Comparison of ENCODE assay signal across 2 cellular contexts in the genomic region with DNA sequence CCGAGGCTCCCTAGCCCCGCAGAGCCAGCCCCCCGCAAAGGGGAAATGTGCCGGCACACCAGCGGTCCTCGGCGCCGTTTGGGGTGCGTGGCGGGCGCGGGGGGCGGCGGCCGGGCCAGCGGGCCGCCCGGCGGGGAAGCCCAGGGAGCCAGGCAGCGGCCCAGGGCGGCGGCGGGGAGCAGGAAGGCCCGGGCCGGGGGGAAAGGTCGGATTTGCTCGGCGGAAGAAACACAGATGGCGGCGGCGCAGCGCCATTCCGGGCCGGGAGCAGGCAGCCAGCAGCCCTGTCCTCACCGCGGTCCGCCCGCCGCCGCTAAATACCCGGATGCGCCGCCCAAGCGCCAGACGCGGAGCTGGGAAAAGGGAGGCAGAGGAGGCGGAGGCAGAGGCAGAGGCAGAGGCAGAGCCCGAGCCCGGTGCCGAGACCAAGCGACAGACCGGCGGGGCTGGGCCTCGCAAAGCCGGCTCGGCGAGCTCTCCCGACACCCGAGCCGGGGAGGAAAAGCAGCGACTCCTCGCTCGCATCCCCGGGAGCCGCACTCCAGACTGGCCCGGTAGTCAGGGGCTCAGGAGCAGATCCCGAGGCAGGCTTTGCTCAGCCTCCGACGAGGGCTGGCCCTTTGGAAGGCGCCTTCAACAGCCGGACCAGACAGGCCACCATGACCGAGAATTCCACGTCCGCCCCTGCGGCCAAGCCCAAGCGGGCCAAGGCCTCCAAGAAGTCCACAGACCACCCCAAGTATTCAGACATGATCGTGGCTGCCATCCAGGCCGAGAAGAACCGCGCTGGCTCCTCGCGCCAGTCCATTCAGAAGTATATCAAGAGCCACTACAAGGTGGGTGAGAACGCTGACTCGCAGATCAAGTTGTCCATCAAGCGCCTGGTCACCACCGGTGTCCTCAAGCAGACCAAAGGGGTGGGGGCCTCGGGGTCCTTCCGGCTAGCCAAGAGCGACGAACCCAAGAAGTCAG.
TF ChIP-seq lines count a peak whose summit lies in the region.

No MANE protein-coding gene starts in this region.

TF ChIP-seq in GM12891, 5 proteins besides CTCF, POLR2A, EP300 and RAD21:
- TF ChIP-seq POU2F2 (IDR thresholded peaks at IDR 0.05; ENCODE audit: low read depth, low read length) (no peak), PAX5 (IDR thresholded peaks at IDR 0.05; ENCODE audit: insufficient read depth, low read length, severe bottlenecking) (no peak), POLR2AphosphoS5 (IDR thresholded peaks at IDR 0.05; ENCODE audit: low read depth, low read length) (no peak), SPI1 (IDR thresholded peaks at IDR 0.05; ENCODE audit: low read depth, low read length) (no peak), TAF1 (IDR thresholded peaks at IDR 0.05; ENCODE audit: low read depth, low read length) (peak; percentile 29; the same call in 1 of the 2 replicates)

TF ChIP-seq in HepG2, 621 proteins besides CTCF, POLR2A, EP300 and RAD21 (continues in another document):
- TF ChIP-seq FIP1L1 (IDR thresholded peaks at IDR 0.05; ENCODE audit: borderline replicate concordance, insufficient read depth, low read depth, low read length) (peak; percentile 78; the same call in 1 of the 2 replicates), TBX3 (IDR thresholded peaks at IDR 0.05; ENCODE audit: borderline replicate concordance) (no peak), NR2F1 (CRISPR knock-in tag; IDR thresholded peaks at IDR 0.05) (no peak), ZNF737 (CRISPR knock-in tag; IDR thresholded peaks at IDR 0.05; ENCODE audit: borderline replicate concordance) (no peak), KLF13 (CRISPR knock-in tag; IDR thresholded peaks at IDR 0.05) (no peak), SMARCC2 (IDR thresholded peaks at IDR 0.05) (no peak), IKZF4 (CRISPR knock-in tag; IDR thresholded peaks at IDR 0.05; ENCODE audit: borderline replicate concordance, low read depth, not compliant biosample characterization) (peak; percentile 85), YEATS4 (CRISPR knock-in tag; IDR thresholded peaks at IDR 0.05; ENCODE audit: borderline replicate concordance) (peak; percentile 79), RAD51 (IDR thresholded peaks at IDR 0.05; ENCODE audit: borderline replicate concordance) (no peak), RARG (CRISPR knock-in tag; IDR thresholded peaks at IDR 0.05; ENCODE audit: low read depth) (no peak), YEATS2 (CRISPR knock-in tag; IDR thresholded peaks at IDR 0.05; ENCODE audit: borderline replicate concordance) (peak; percentile 83), ZNF775 (CRISPR knock-in tag; IDR thresholded peaks at IDR 0.05; ENCODE audit: borderline replicate concordance) (no peak), NFYB (CRISPR knock-in tag; IDR thresholded peaks at IDR 0.05) (no peak), NFYC (CRISPR knock-in tag; IDR thresholded peaks at IDR 0.05) (no peak; the same call in 1 of the 2 replicates), ZNF329 (CRISPR knock-in tag; IDR thresholded peaks at IDR 0.05; ENCODE audit: low read depth) (peak; percentile 75), HDAC6 (IDR thresholded peaks at IDR 0.05; ENCODE audit: low read depth, low read length) (no peak), GATA4 (IDR thresholded peaks at IDR 0.05; ENCODE audit: borderline replicate concordance, low read depth) (0 out of 2 replicates have a peak, but pooled peaks have one; percentile 76), MBNL3 (CRISPR knock-in tag; conservative IDR thresholded peaks at IDR 0.05) (0 out of 2 replicates have a peak, but pooled peaks have one; percentile 53), PTBP1 (IDR thresholded peaks at IDR 0.05; ENCODE audit: low read depth, low read length, poor library complexity, severe bottlenecking) (no peak), ZNF432 (CRISPR knock-in tag; IDR thresholded peaks at IDR 0.05; ENCODE audit: borderline replicate concordance) (0 out of 2 replicates have a peak, but pooled peaks have one; percentile 17), BORCS8-MEF2B (CRISPR knock-in tag; IDR thresholded peaks at IDR 0.05) (peak; percentile 88), SRSF9 (IDR thresholded peaks at IDR 0.05; ENCODE audit: borderline replicate concordance, insufficient read depth, low read depth, low read length, poor library complexity, severe bottlenecking) (no peak), HNRNPK (IDR thresholded peaks at IDR 0.05; ENCODE audit: low read depth, low read length, poor library complexity, severe bottlenecking) (peak; percentile 80), KDM5A (IDR thresholded peaks at IDR 0.05; ENCODE audit: borderline replicate concordance, low read length) (no peak)
- TF ChIP-seq, protein P1, sequence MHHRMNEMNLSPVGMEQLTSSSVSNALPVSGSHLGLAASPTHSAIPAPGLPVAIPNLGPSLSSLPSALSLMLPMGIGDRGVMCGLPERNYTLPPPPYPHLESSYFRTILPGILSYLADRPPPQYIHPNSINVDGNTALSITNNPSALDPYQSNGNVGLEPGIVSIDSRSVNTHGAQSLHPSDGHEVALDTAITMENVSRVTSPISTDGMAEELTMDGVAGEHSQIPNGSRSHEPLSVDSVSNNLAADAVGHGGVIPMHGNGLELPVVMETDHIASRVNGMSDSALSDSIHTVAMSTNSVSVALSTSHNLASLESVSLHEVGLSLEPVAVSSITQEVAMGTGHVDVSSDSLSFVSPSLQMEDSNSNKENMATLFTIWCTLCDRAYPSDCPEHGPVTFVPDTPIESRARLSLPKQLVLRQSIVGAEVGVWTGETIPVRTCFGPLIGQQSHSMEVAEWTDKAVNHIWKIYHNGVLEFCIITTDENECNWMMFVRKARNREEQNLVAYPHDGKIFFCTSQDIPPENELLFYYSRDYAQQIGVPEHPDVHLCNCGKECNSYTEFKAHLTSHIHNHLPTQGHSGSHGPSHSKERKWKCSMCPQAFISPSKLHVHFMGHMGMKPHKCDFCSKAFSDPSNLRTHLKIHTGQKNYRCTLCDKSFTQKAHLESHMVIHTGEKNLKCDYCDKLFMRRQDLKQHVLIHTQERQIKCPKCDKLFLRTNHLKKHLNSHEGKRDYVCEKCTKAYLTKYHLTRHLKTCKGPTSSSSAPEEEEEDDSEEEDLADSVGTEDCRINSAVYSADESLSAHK (CRISPR knock-in tag; IDR thresholded peaks at IDR 0.05; ENCODE audit: borderline replicate concordance), result no peak
- TF ChIP-seq, protein P2, sequence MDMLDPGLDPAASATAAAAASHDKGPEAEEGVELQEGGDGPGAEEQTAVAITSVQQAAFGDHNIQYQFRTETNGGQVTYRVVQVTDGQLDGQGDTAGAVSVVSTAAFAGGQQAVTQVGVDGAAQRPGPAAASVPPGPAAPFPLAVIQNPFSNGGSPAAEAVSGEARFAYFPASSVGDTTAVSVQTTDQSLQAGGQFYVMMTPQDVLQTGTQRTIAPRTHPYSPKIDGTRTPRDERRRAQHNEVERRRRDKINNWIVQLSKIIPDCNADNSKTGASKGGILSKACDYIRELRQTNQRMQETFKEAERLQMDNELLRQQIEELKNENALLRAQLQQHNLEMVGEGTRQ (IDR thresholded peaks at IDR 0.05; ENCODE audit: low read depth, low read length), result no peak
- TF ChIP-seq, protein P2 (CRISPR knock-in tag; IDR thresholded peaks at IDR 0.05; ENCODE audit: borderline replicate concordance), result 0 out of 2 replicates have a peak, but pooled peaks have one; percentile 12
- TF ChIP-seq, protein P3, sequence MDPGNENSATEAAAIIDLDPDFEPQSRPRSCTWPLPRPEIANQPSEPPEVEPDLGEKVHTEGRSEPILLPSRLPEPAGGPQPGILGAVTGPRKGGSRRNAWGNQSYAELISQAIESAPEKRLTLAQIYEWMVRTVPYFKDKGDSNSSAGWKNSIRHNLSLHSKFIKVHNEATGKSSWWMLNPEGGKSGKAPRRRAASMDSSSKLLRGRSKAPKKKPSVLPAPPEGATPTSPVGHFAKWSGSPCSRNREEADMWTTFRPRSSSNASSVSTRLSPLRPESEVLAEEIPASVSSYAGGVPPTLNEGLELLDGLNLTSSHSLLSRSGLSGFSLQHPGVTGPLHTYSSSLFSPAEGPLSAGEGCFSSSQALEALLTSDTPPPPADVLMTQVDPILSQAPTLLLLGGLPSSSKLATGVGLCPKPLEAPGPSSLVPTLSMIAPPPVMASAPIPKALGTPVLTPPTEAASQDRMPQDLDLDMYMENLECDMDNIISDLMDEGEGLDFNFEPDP (CRISPR knock-in tag; conservative IDR thresholded peaks at IDR 0.05), result no peak
- TF ChIP-seq, protein P4, sequence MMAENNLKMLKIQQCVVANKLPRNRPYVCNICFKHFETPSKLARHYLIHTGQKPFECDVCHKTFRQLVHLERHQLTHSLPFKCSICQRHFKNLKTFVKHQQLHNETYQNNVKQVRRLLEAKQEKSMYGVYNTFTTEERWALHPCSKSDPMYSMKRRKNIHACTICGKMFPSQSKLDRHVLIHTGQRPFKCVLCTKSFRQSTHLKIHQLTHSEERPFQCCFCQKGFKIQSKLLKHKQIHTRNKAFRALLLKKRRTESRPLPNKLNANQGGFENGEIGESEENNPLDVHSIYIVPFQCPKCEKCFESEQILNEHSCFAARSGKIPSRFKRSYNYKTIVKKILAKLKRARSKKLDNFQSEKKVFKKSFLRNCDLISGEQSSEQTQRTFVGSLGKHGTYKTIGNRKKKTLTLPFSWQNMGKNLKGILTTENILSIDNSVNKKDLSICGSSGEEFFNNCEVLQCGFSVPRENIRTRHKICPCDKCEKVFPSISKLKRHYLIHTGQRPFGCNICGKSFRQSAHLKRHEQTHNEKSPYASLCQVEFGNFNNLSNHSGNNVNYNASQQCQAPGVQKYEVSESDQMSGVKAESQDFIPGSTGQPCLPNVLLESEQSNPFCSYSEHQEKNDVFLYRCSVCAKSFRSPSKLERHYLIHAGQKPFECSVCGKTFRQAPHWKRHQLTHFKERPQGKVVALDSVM (CRISPR knock-in tag; IDR thresholded peaks at IDR 0.05), result peak; percentile 97
- TF ChIP-seq, protein P5, sequence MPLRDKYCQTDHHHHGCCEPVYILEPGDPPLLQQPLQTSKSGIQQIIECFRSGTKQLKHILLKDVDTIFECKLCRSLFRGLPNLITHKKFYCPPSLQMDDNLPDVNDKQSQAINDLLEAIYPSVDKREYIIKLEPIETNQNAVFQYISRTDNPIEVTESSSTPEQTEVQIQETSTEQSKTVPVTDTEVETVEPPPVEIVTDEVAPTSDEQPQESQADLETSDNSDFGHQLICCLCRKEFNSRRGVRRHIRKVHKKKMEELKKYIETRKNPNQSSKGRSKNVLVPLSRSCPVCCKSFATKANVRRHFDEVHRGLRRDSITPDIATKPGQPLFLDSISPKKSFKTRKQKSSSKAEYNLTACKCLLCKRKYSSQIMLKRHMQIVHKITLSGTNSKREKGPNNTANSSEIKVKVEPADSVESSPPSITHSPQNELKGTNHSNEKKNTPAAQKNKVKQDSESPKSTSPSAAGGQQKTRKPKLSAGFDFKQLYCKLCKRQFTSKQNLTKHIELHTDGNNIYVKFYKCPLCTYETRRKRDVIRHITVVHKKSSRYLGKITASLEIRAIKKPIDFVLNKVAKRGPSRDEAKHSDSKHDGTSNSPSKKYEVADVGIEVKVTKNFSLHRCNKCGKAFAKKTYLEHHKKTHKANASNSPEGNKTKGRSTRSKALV (CRISPR knock-in tag; IDR thresholded peaks at IDR 0.05), result no peak
- TF ChIP-seq, protein P6, sequence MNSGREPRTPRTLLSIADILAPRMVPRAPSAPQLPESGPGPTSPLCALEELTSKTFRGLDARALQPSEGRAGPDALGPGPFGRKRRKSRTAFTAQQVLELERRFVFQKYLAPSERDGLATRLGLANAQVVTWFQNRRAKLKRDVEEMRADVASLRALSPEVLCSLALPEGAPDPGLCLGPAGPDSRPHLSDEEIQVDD (CRISPR knock-in tag; IDR thresholded peaks at IDR 0.05; ENCODE audit: borderline replicate concordance), result peak; percentile 25; the same call in 1 of the 2 replicates
- TF ChIP-seq, protein P7, sequence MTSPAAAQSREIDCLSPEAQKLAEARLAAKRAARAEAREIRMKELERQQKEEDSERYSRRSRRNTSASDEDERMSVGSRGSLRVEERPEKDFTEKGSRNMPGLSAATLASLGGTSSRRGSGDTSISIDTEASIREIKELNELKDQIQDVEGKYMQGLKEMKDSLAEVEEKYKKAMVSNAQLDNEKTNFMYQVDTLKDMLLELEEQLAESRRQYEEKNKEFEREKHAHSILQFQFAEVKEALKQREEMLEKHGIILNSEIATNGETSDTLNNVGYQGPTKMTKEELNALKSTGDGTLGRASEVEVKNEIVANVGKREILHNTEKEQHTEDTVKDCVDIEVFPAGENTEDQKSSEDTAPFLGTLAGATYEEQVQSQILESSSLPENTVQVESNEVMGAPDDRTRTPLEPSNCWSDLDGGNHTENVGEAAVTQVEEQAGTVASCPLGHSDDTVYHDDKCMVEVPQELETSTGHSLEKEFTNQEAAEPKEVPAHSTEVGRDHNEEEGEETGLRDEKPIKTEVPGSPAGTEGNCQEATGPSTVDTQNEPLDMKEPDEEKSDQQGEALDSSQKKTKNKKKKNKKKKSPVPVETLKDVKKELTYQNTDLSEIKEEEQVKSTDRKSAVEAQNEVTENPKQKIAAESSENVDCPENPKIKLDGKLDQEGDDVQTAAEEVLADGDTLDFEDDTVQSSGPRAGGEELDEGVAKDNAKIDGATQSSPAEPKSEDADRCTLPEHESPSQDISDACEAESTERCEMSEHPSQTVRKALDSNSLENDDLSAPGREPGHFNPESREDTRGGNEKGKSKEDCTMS (CRISPR knock-in tag; conservative IDR thresholded peaks at IDR 0.05), result no peak
- TF ChIP-seq, protein P8, sequence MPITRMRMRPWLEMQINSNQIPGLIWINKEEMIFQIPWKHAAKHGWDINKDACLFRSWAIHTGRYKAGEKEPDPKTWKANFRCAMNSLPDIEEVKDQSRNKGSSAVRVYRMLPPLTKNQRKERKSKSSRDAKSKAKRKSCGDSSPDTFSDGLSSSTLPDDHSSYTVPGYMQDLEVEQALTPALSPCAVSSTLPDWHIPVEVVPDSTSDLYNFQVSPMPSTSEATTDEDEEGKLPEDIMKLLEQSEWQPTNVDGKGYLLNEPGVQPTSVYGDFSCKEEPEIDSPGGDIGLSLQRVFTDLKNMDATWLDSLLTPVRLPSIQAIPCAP (CRISPR knock-in tag; IDR thresholded peaks at IDR 0.05; ENCODE audit: low read depth), result no peak
